Comparison of ENCODE assay signal across 22 cellular contexts in the genomic region with DNA sequence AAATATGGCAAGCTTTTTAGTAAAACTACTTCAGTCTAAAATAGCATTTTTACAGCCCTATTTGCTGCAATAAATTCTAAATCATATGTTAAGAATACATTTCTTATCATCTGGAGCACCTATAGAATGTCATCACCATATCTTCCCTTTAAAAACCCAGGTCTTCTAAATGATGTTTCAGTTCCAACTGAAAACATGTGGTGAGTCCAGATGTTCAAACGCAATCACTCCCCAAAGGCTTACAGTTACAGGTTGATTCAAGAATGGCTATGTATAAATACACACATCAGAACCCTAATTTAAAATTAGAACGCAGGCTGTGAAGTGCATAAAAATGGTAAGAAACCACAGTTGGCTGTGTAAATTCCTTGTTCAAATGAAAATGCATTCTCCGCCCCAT.
"Had no signal": no experiment of that assay in that cellular context is flagged by ENCODE, and none has a peak within 500 bp of the region (broad histone marks: within the 10 kb centered on the region; RNA-seq: fewer than 3 reads in every experiment).

No MANE protein-coding gene starts in this region.

- H3K4me2 ChIP-seq: SK-N-SH had no signal

- H3K9me3 ChIP-seq: SK-N-SH had no signal

- H3K9ac ChIP-seq: SK-N-SH had no signal

- H3K27ac ChIP-seq: HL-60, RWPE1 had no signal

- ATAC-seq: Panc1, PC-3, T-cell had no signal

- DNase-seq: KBM-7; NCI-H1092; NCI-H1105 treated with DMSO at 0.1 percent for 48 hours; NCI-H1417 treated with DMSO at 0.1 percent for 48 hours; NCI-H146; NCI-H1694 treated with DMSO at 0.1 percent for 48 hours; NCI-H1930; NCI-H2081; NCI-H2107; NCI-H2227 treated with DMSO at 0.1 percent for 48 hours; NCI-H524; NCI-H526 treated with DMSO at 0.1 percent for 48 hours; NCI-H774; NK-92 treated with Interleukin-12 subunit alpha and Interleukin-12 subunit beta, amount 100 ng/mL, for 24 hours; PC-3; SHP77; SK-N-SH; SW 1271; T-cell had no signal
